Comparison of ENCODE assay signal across 8 cellular contexts in genomic region chr3:12158387-12159226, GRCh38. TPM values are rescaled to one million over a fixed set of nuclear protein-coding genes. Genes with fewer than 3 reads are reported as not detected.
DNase-seq lines count a peak whose midpoint lies in the region; ATAC-seq and TF ChIP-seq lines count a peak whose summit lies in the region.

TSS of gene TIMP4 (minus strand) at chr3:12158912. CDS start at chr3:12158840, 72 bp downstream.

- peaks cover 27% of the 10 kb centered on the region for H3K4me1 ChIP-seq in psoas muscle

- no peak for TF ChIP-seq CTCF in psoas muscle (IDR thresholded peaks at IDR 0.05)

- 9 to 11% (median 10%) methylated on average over 29 to 34 of the region's 34 CpGs for WGBS in psoas muscle, 3 donors

- DNase-seq in Daoy (ENCODE audit: low read depth), result peak; percentile 44
- DNase-seq in SW480 (ENCODE audit: low spot score), result peak; percentile 50
- peak; percentile 67 for DNase-seq in left cardiac atrium
- DNase-seq in psoas muscle, result peak; percentile 70 to 78
- DNase-seq in stimulated activated CD4-positive, alpha-beta T cell treated with anti-CD3 and anti-CD28 coated beads, Interleukin-12 subunit alpha, Interleukin-12 subunit beta, amount 100 ng/mL, for 4 hours, result no peak
- DNase-seq in GM19240 (ENCODE audit: insufficient read length, low spot score), result no peak

- intact Hi-C loops in left cardiac atrium (cut with DNase I) (no loop called here), psoas muscle (cut with DNase I) (no loop called here)

- ATAC-seq in left cardiac atrium (peak; percentile 70 to 79), psoas muscle (peak; percentile 34 to 68 (median 48)), GM19035 (IDR thresholded peaks at IDR 0.05; ENCODE audit: unreplicated experiment) (no peak), GM19023 (IDR thresholded peaks at IDR 0.05; ENCODE audit: unreplicated experiment) (no peak)

- H3K9me3 ChIP-seq in psoas muscle, result no peaks in the 10 kb centered on the region

- peaks cover 1 to 2% of the 10 kb centered on the region in 2 donors for H3K36me3 ChIP-seq in psoas muscle (ENCODE audit: insufficient read depth in 1 of 2, low read depth in 1 of 2)

- peak within 1 kb of the TSS; percentile 70 for H3K4me3 ChIP-seq in psoas muscle

- peak within 1 kb of the TSS; percentile 16 for H3K27ac ChIP-seq in psoas muscle

- no peaks in the 10 kb centered on the region for H3K27me3 ChIP-seq in psoas muscle (ENCODE audit: insufficient read depth in 3 of 3, low read length in 2 of 3)

RNA-seq across cellular contexts. Expression of gene TIMP4, which starts in this region (rescaled TPM):
- 1.7 and 2.2 TPM in 2 replicates for total RNA-seq in Daoy (2014; rRNA removed; shearing (Covaris generic))
- total RNA-seq in left cardiac atrium (10 to 100 TPM; 54.5 to 72.8 TPM), psoas muscle (10 to 100 TPM in 3 of 4 donors, 1 to 10 TPM in 1; 1.3 to 24.1 (median 19.5) TPM)
- polyA plus RNA-seq in psoas muscle, result 10 to 100 TPM; 15.7 to 19.8 (median 17.5) TPM

Comparison
In these comparisons a context has a peak if more than half of its experiments do, and no peak if none do; other contexts are left out.
1. DNase-seq: peak in Daoy (single experiment), SW480 (single experiment), left cardiac atrium (single experiment) and psoas muscle (2 of 2); none in stimulated activated CD4-positive, alpha-beta T cell treated with anti-CD3 and anti-CD28 coated beads, Interleukin-12 subunit alpha, Interleukin-12 subunit beta, amount 100 ng/mL, for 4 hours (single experiment) and GM19240 (single experiment).
2. ATAC-seq: peak in left cardiac atrium (2 of 2) and psoas muscle (4 of 4); none in GM19035 (single experiment) and GM19023 (single experiment).